ENCODE assay signal across 8 cellular contexts in genomic region chr7:92833766-92834605, GRCh38. TPM values are rescaled to one million over a fixed set of nuclear protein-coding genes. Genes with fewer than 3 reads are reported as not detected.
DNase-seq lines count a peak whose midpoint lies in the region; ATAC-seq, FAIRE-seq and TF ChIP-seq lines count a peak whose summit lies in the region.

No MANE protein-coding gene starts in this region.

- H3K27ac ChIP-seq in dorsolateral prefrontal cortex = peak overlapping the region; percentile 55 to 97 (median 90)

- TF ChIP-seq POLR2A in GM12892 (IDR thresholded peaks at IDR 0.05; ENCODE audit: low read depth, low read length) (peak; percentile 49; the same call in 1 of the 2 replicates), lower leg skin (IDR thresholded peaks at IDR 0.05) (no peak)

- peaks cover 0 to 3% (median 0%) of the 10 kb centered on the region in 45 donors for H3K27me3 ChIP-seq in dorsolateral prefrontal cortex

- peak; percentile 50 for ATAC-seq in HG02798 (IDR thresholded peaks at IDR 0.05; ENCODE audit: poor library complexity, unreplicated experiment)

- 1% methylated on average over 58 of the region's 59 CpGs for WGBS in lower leg skin, 2 donors

- intact Hi-C loops in dorsolateral prefrontal cortex (cut with DNase I) (loop anchor here (1.0 to 10.0 kb wide), 9 partner anchors 52 to 221 kb away; no protein-coding TSS in a partner anchor), lower leg skin (cut with DNase I; ENCODE audit: low total_unique reads) (loop anchor here (5.0 kb wide), 1 partner anchor 212 kb away; no protein-coding TSS in a partner anchor)

- peak; percentile 56 for DNase-seq in A172 (ENCODE audit: low spot score)
- DNase-seq in GM12892 (ENCODE audit: insufficient read length) = peak; percentile 34
- peak; percentile 83 for DNase-seq in NCI-H2227 (lab: John Stamatoyannopoulos, UW; ENCODE audit: unreplicated experiment)
- peak; percentile 68 to 84 for DNase-seq in activated CD4-positive, alpha-beta T cell treated with anti-CD3 and anti-CD28 coated beads, Interleukin-2, amount 50 U/mL, for 24 hours (ENCODE audit: low read depth in 1 of 2, low spot score in 1 of 2)
- peak; percentile 40 to 84 (median 70) for DNase-seq in dorsolateral prefrontal cortex
- peak; percentile 78 to 95 for DNase-seq in lower leg skin (ENCODE audit: low spot score in 2 of 2)
- peak; percentile 73 to 85 (median 78) for DNase-seq in stimulated activated CD4-positive, alpha-beta T cell treated with anti-CD3 and anti-CD28 coated beads, TNF-alpha, amount 100 ng/mL, for 24 hours (ENCODE audit: low read depth in 3 of 3)

- FAIRE-seq in GM12892 (lab: Jason Lieb, UNC) = peak; percentile 92

- H3K4me3 ChIP-seq in dorsolateral prefrontal cortex = peak overlapping the region; percentile 60 to 97 (median 85)
- H3K4me3 ChIP-seq in lower leg skin (ENCODE audit: low read depth, poor library complexity, severe bottlenecking) = peak overlapping the region; percentile 72

- TF ChIP-seq CTCF in dorsolateral prefrontal cortex (IDR thresholded peaks at IDR 0.05 in 54 of 56, conservative IDR thresholded peaks at IDR 0.05 in 2 of 56; ENCODE audit: low read depth in 1 of 56, partially characterized antibody in 56 of 56) = peak in 48 of 56 donors; percentile 18 to 63 (median 43)
- TF ChIP-seq CTCF in lower leg skin (IDR thresholded peaks at IDR 0.05) = no peak

RNA-seq across cellular contexts. Expression of gene CDK6, which starts 2.4 kb away (rescaled TPM):
- total RNA-seq in A172 (2014; rRNA removed; shearing (Covaris generic)) = 136 and 140 TPM in 2 replicates
- polyA plus RNA-seq in GM12892 (2012; ENCODE audit: missing spikeins) = 19.7 TPM
- total RNA-seq in dorsolateral prefrontal cortex = 10 to 100 TPM; 11.5 to 56.1 (median 20.6) TPM
- total RNA-seq in lower leg skin = 10 to 100 TPM; 43.6 to 85.1 (median 63.3) TPM

Comparison
In these comparisons a context has a peak if more than half of its experiments do, and no peak if none do; other contexts are left out.
1. Peak in every context shown above with its lines: DNase-seq, ATAC-seq, H3K4me3 ChIP-seq and H3K27ac ChIP-seq.
2. DNase-seq: peak in every context shown above with its lines; median percentile 86 in lower leg skin; 83 in NCI-H2227; 78 in stimulated activated CD4-positive, alpha-beta T cell treated with anti-CD3 and anti-CD28 coated beads, TNF-alpha, amount 100 ng/mL, for 24 hours; 76 in activated CD4-positive, alpha-beta T cell treated with anti-CD3 and anti-CD28 coated beads, Interleukin-2, amount 50 U/mL, for 24 hours; 70 in dorsolateral prefrontal cortex; 56 in A172; 34 in GM12892.
3. CTCF ChIP-seq: peak in dorsolateral prefrontal cortex (48 of 56); none in lower leg skin (0 of 3).